In the genomic region with DNA sequence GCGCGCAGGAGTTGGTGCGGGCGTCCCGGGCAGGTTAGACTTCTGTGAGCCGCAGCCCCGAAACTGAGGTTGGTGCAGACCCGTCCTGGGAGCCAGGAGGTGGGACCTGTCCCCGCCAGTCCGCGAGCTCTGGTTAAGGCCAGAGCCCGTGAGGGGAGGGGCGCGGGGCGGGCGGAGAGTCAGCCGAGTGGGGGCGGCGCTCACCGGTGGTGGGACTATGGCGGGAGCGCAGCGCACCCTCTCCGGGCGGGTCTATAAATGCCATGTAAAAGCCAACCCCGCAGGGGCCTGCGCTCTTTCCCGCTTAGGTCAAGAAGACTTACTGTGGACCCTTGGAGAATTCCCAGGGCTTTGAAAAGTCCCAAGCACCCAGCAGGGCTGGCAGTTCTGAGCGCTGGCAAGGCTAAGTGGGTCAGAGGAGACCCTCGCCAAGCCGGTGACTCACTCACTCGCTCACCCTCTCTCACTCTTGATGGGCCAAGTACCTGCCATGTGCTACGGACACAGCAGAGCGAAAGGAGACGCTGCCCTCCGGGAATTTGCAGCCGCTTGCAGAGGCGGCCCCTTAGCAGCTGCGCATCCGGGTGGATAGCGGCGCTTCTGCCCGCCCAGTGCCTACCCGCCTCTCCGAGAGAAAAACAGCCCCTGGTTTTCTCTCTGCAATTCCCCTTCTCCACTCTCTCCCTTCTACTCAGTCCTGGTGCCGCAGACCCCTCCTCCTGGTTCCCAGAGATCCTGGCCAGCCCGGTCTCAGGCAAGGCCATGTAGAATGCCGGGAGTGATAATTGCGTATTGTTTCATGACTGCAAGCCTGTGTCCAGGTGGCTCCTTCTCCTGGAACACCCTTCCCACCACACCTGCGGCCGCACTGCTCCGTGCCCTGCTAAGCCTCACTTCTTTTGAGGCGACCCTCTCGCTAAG, we compare ENCODE assay signal across 9 cellular contexts. TPM values are rescaled to one million over a fixed set of nuclear protein-coding genes. Genes with fewer than 3 reads are reported as not detected.
A peak's percentile ranks its signal among the peaks of the same experiment; 100 is the strongest.
DNase-seq lines count a peak whose midpoint lies in the region; ATAC-seq, FAIRE-seq and TF ChIP-seq lines count a peak whose summit lies in the region.
"Had no signal": no experiment of that assay in that cellular context is flagged by ENCODE, and none has a peak within 500 bp of the region (broad histone marks: within the 10 kb centered on the region; RNA-seq: fewer than 3 reads in every experiment).

A gene (minus strand): TSS at position 110 of the 921 bp plus-strand sequence. CDS start 19,607 bp downstream, outside the sequence.

- no peaks in the 10 kb centered on the region; the same call in 1 of the 2 replicates for H3K9me3 ChIP-seq in AG04450 (ENCODE audit: control insufficient read depth, insufficient read depth, low read length)
- no peaks in the 10 kb centered on the region for H3K9me3 ChIP-seq in endothelial cell of umbilical vein (replicated peaks; ENCODE audit: control insufficient read depth, insufficient read depth, low read length)
- H3K9me3 ChIP-seq in upper lobe of left lung = no peaks in the 10 kb centered on the region

- no peak for TF ChIP-seq POLR2A in endothelial cell of umbilical vein (IDR thresholded peaks at IDR 0.05; ENCODE audit: low read depth, low read length)
- TF ChIP-seq POLR2A in upper lobe of left lung (IDR thresholded peaks at IDR 0.05) = no peak

- no peak within 1 kb of the TSS for H2AFZ ChIP-seq in endothelial cell of umbilical vein (ENCODE audit: low read depth, low read length)

- dilution Hi-C loops in endothelial cell of umbilical vein (cut with MboI; ENCODE audit: extremely low pct_ligation_motif_present, low sequenced_read_pairs) = no loop called here

- no TSS peak for BruUV-seq in endothelial cell of umbilical vein (replicated peaks; lab: Mats Ljungman, UMichigan)

- intact Hi-C loops in endothelial cell of umbilical vein (cut with micrococcal nuclease) = no loop called here

- no peaks in the 10 kb centered on the region for H3K79me2 ChIP-seq in endothelial cell of umbilical vein (ENCODE audit: control insufficient read depth, insufficient read depth, low read length)

- no peaks in the 10 kb centered on the region for H3K36me3 ChIP-seq in endothelial cell of umbilical vein (ENCODE audit: control insufficient read depth in 2 of 2, extremely low read depth in 1 of 2, insufficient read depth in 2 of 2, low read length in 2 of 2)
- no peaks in the 10 kb centered on the region for H3K36me3 ChIP-seq in upper lobe of left lung

- H3K27ac Mint-ChIP-seq in activated naive CD4-positive, alpha-beta T cell treated with anti-CD3 and anti-CD28 coated beads, Interleukin-2, amount 10 ng/mL, durations not matched to agents 7 days and 5 days = no peak within 1 kb of the TSS
- H3K27ac Mint-ChIP-seq in activated CD4-positive, alpha-beta T cell treated with anti-CD3 and anti-CD28 coated beads, Interleukin-2, amount 10 ng/mL, durations not matched to agents 7 days and 5 days = no peak within 1 kb of the TSS
- H3K27ac Mint-ChIP-seq: stimulated activated naive CD8-positive, alpha-beta T cell treated with anti-CD3 and anti-CD28 coated beads, Interleukin-15, Interleukin-2, amounts not matched to agents 100 ng/mL and 50 ng/mL, for 24 hours had no signal

- H3K9me1 ChIP-seq in endothelial cell of umbilical vein (replicated peaks; ENCODE audit: control insufficient read depth, extremely low read depth, insufficient read depth, low read length) = no peaks in the 10 kb centered on the region

- no peak within 1 kb of the TSS for H3K27ac ChIP-seq in AG04450 (ENCODE audit: low read depth, low read length)
- H3K27ac ChIP-seq in endothelial cell of umbilical vein (ENCODE audit: insufficient read depth, low read depth, low read length) = no peak within 1 kb of the TSS
- H3K27ac ChIP-seq in upper lobe of left lung = peak within 1 kb of the TSS in 3 of 4 donors; percentile 57 to 79 (median 60)

- H3K9ac ChIP-seq in endothelial cell of umbilical vein (replicated peaks; ENCODE audit: extremely low read depth, insufficient read depth, low read length) = no peak within 1 kb of the TSS

- no peak for FAIRE-seq in endothelial cell of umbilical vein (lab: Jason Lieb, UNC)

- no peak for TF ChIP-seq CTCF in AG04450 (IDR thresholded peaks at IDR 0.05; ENCODE audit: low read depth, low read length)
- TF ChIP-seq CTCF in endothelial cell of umbilical vein (IDR thresholded peaks at IDR 0.05; ENCODE audit: extremely low read depth in 1 of 2, insufficient read depth in 1 of 2, low read depth in 1 of 2, low read length in 2 of 2) = no peak
- no peak for TF ChIP-seq CTCF in upper lobe of left lung (IDR thresholded peaks at IDR 0.05)

- no peak within 1 kb of the TSS for H3K4me3 Mint-ChIP-seq in activated naive CD4-positive, alpha-beta T cell treated with anti-CD3 and anti-CD28 coated beads, Interleukin-2, amount 10 ng/mL, durations not matched to agents 7 days and 5 days
- H3K4me3 Mint-ChIP-seq in activated CD4-positive, alpha-beta T cell treated with anti-CD3 and anti-CD28 coated beads, Interleukin-2, amount 10 ng/mL, durations not matched to agents 7 days and 5 days = no peak within 1 kb of the TSS
- H3K4me3 Mint-ChIP-seq: stimulated activated naive CD8-positive, alpha-beta T cell treated with anti-CD3 and anti-CD28 coated beads, Interleukin-15, Interleukin-2, amounts not matched to agents 100 ng/mL and 50 ng/mL, for 24 hours had no signal

- H3K27me3 ChIP-seq in AG04450 (ENCODE audit: control insufficient read depth, insufficient read depth, low read length) (peaks cover 46% of the 10 kb centered on the region), endothelial cell of umbilical vein (ENCODE audit: control insufficient read depth in 2 of 2, insufficient read depth in 2 of 2, low read length in 2 of 2) (peaks cover 19 to 27% of the 10 kb centered on the region in 2 experiments), upper lobe of left lung (peaks cover 0 to 5% (median under 1%) of the 10 kb centered on the region in 4 donors)

- 8 to 11% methylated on average over 19 to 49 of the region's 54 CpGs for WGBS in upper lobe of left lung, 2 donors

- peaks cover 2% of the 10 kb centered on the region for H3K36me3 Mint-ChIP-seq in activated naive CD4-positive, alpha-beta T cell treated with anti-CD3 and anti-CD28 coated beads, Interleukin-2, amount 10 ng/mL, durations not matched to agents 7 days and 5 days
- no peaks in the 10 kb centered on the region for H3K36me3 Mint-ChIP-seq in activated CD4-positive, alpha-beta T cell treated with anti-CD3 and anti-CD28 coated beads, Interleukin-2, amount 10 ng/mL, durations not matched to agents 7 days and 5 days (ENCODE audit: low read depth)

- H3K27me3 Mint-ChIP-seq in activated naive CD4-positive, alpha-beta T cell treated with anti-CD3 and anti-CD28 coated beads, Interleukin-2, amount 10 ng/mL, durations not matched to agents 7 days and 5 days = peaks cover 48% of the 10 kb centered on the region
- peaks cover 47% of the 10 kb centered on the region for H3K27me3 Mint-ChIP-seq in activated CD4-positive, alpha-beta T cell treated with anti-CD3 and anti-CD28 coated beads, Interleukin-2, amount 10 ng/mL, durations not matched to agents 7 days and 5 days

- no peaks in the 10 kb centered on the region for H3K9me3 Mint-ChIP-seq in activated naive CD4-positive, alpha-beta T cell treated with anti-CD3 and anti-CD28 coated beads, Interleukin-2, amount 10 ng/mL, durations not matched to agents 7 days and 5 days
- no peaks in the 10 kb centered on the region for H3K9me3 Mint-ChIP-seq in activated CD4-positive, alpha-beta T cell treated with anti-CD3 and anti-CD28 coated beads, Interleukin-2, amount 10 ng/mL, durations not matched to agents 7 days and 5 days
- H3K9me3 Mint-ChIP-seq: stimulated activated naive CD8-positive, alpha-beta T cell treated with anti-CD3 and anti-CD28 coated beads, Interleukin-15, Interleukin-2, amounts not matched to agents 100 ng/mL and 50 ng/mL, for 24 hours had no signal

- no peaks in the 10 kb centered on the region for H3K4me1 Mint-ChIP-seq in activated naive CD4-positive, alpha-beta T cell treated with anti-CD3 and anti-CD28 coated beads, Interleukin-2, amount 10 ng/mL, durations not matched to agents 7 days and 5 days
- peaks cover 3% of the 10 kb centered on the region for H3K4me1 Mint-ChIP-seq in activated CD4-positive, alpha-beta T cell treated with anti-CD3 and anti-CD28 coated beads, Interleukin-2, amount 10 ng/mL, durations not matched to agents 7 days and 5 days

- no peak within 1 kb of the TSS for H3K4me2 ChIP-seq in endothelial cell of umbilical vein (ENCODE audit: insufficient read depth, low read length)

- POLR2A ChIA-PET in AG04450 (lab: Yijun Ruan, JAX) = no interaction called here
- POLR2A ChIA-PET in endothelial cell of umbilical vein (lab: Charles Lee) = no interaction called here
- POLR2A ChIA-PET in activated CD4-positive, alpha-beta T cell treated with anti-CD3 and anti-CD28 coated beads, Interleukin-2, amount 10 ng/mL, durations not matched to agents 7 days and 5 days (lab: Charles Lee) = no interaction called here

- H3K4me3 ChIP-seq in AG04450 (ENCODE audit: low read depth, low read length) (peak within 1 kb of the TSS; percentile 42), endothelial cell of umbilical vein (replicated peaks in 1 of 3; ENCODE audit: insufficient read depth in 1 of 3, low read depth in 1 of 3, low read length in 3 of 3) (no peak within 1 kb of the TSS), upper lobe of left lung (peak within 1 kb of the TSS; percentile 9 to 53 (median 45))

- peak; percentile 79 to 82 for ATAC-seq in upper lobe of left lung (ENCODE audit: low FRiP score in 2 of 2)

- H4K20me1 ChIP-seq in endothelial cell of umbilical vein (replicated peaks; ENCODE audit: control insufficient read depth, extremely low read depth, insufficient read depth, low read length) = no peaks in the 10 kb centered on the region

- no peak for TF ChIP-seq EP300 in upper lobe of left lung (IDR thresholded peaks at IDR 0.05)

- CTCF ChIA-PET in AG04450 (lab: Charles Lee) = no interaction called here
- CTCF ChIA-PET in endothelial cell of umbilical vein (lab: Charles Lee) = no interaction called here
- CTCF ChIA-PET in activated naive CD4-positive, alpha-beta T cell treated with anti-CD3 and anti-CD28 coated beads, Interleukin-2, amount 10 ng/mL, durations not matched to agents 7 days and 5 days (lab: Charles Lee) = no interaction called here
- CTCF ChIA-PET in activated CD4-positive, alpha-beta T cell treated with anti-CD3 and anti-CD28 coated beads, Interleukin-2, amount 10 ng/mL, durations not matched to agents 7 days and 5 days (lab: Charles Lee) = no interaction called here

- no peak for DNase-seq in AG04450 (ENCODE audit: low read depth, low spot score)
- peak; percentile 16 for DNase-seq in NCI-H2029 treated with DMSO at 0.1 percent for 48 hours (lab: John Stamatoyannopoulos, UW)
- no peak for DNase-seq in endothelial cell of umbilical vein (ENCODE audit: low read depth, low spot score)
- DNase-seq in medulla oblongata (ENCODE audit: extremely low spot score) = peak; percentile 77
- DNase-seq in upper lobe of left lung = peak; percentile 73 to 90
- no peak for DNase-seq in activated naive CD4-positive, alpha-beta T cell treated with anti-CD3 and anti-CD28 coated beads, Interleukin-2, amount 10 ng/mL, durations not matched to agents 7 days and 5 days
- no peak for DNase-seq in activated CD4-positive, alpha-beta T cell treated with anti-CD3 and anti-CD28 coated beads, Interleukin-2, amount 10 ng/mL, durations not matched to agents 7 days and 5 days
- DNase-seq in GDM1 (lab: John Stamatoyannopoulos, UW) = no peak

- no peaks in the 10 kb centered on the region for H3K4me1 ChIP-seq in endothelial cell of umbilical vein (ENCODE audit: control insufficient read depth, extremely low read depth, insufficient read depth, low read length)
- peaks cover 0 to 27% (median 13%) of the 10 kb centered on the region in 4 donors for H3K4me1 ChIP-seq in upper lobe of left lung

RNA-seq across cellular contexts. Expression of the gene that starts here (rescaled TPM):
- polyA plus RNA-seq in AG04450 (2011; rRNA removed) (not detected in 2 replicates), endothelial cell of umbilical vein (not detected in 2 replicates)
- not detected in 2 replicates for polyA minus RNA-seq in AG04450 (2011; rRNA and poly(A)+ RNA removed)
- total RNA-seq in endothelial cell of umbilical vein (not detected in 2 replicates), upper lobe of left lung (10 to 100 TPM in 1 of 6 donors, 1 to 10 TPM in 5; 2.4 to 11.5 (median 4.7) TPM)
- polyA plus RNA-seq in endothelial cell of umbilical vein (2011; cell fraction: cytosol; rRNA removed) = not detected in 2 replicates
- polyA plus RNA-seq in endothelial cell of umbilical vein (2011; cell fraction: nucleus; rRNA removed) = not detected in 2 replicates
- polyA plus RNA-seq in endothelial cell of umbilical vein (2012) = not detected in 2 replicates
- polyA minus RNA-seq in endothelial cell of umbilical vein = not detected in 2 replicates
- not detected for polyA minus RNA-seq in endothelial cell of umbilical vein (2011; cell fraction: cytosol; rRNA and poly(A)+ RNA removed)
- polyA minus RNA-seq in endothelial cell of umbilical vein (2011; cell fraction: nucleus; rRNA and poly(A)+ RNA removed) = not detected in 2 replicates
- not detected for total RNA-seq in activated CD4-positive, alpha-beta T cell treated with anti-CD3 and anti-CD28 coated beads, Interleukin-2, amount 10 ng/mL, durations not matched to agents 7 days and 5 days

Comparison
In these comparisons a context has a peak if more than half of its experiments do, and no peak if none do; other contexts are left out.
1. DNase-seq: peak in NCI-H2029 treated with DMSO at 0.1 percent for 48 hours (single experiment), medulla oblongata (single experiment) and upper lobe of left lung (2 of 2); none in AG04450 (single experiment), endothelial cell of umbilical vein (single experiment), activated naive CD4-positive, alpha-beta T cell treated with anti-CD3 and anti-CD28 coated beads, Interleukin-2, amount 10 ng/mL, durations not matched to agents 7 days and 5 days (single experiment), activated CD4-positive, alpha-beta T cell treated with anti-CD3 and anti-CD28 coated beads, Interleukin-2, amount 10 ng/mL, durations not matched to agents 7 days and 5 days (single experiment) and GDM1 (single experiment).
2. H3K27ac ChIP-seq: peak in upper lobe of left lung (3 of 4); none in AG04450 (single experiment) and endothelial cell of umbilical vein (single experiment).
3. H3K4me3 ChIP-seq: peak in AG04450 (single experiment) and upper lobe of left lung (4 of 4); none in endothelial cell of umbilical vein (0 of 3).